Comparison of ENCODE assay signal across 1 cellular context in the genomic region with DNA sequence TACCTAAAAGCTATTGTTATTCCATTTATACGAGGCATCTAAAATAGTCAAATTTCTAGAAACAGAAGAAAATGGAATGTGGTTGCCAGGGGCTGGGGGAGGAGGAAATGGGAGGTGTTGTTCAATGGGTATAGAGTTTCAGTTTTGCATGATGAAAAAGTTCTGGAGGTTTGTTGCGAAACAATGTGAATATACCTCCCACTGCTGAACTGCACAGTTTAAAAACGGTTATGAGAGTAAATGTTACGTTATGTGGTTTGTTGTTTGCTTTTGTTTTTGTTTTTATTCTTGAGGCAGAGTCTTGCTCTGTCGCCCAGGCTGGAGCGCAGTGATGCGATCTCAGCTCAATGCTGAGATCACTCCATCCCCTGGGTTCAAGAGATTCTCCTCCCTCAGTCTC.
A peak's percentile ranks its signal among the peaks of the same experiment; 100 is the strongest.
TF ChIP-seq lines count a peak whose summit lies in the region.

No MANE protein-coding gene starts in this region.

TF ChIP-seq in IMR-90, 13 proteins besides CTCF, POLR2A, EP300 and RAD21:
- TF ChIP-seq FOS (IDR thresholded peaks at IDR 0.05; ENCODE audit: low read depth, low read length) (no peak), CEBPB (IDR thresholded peaks at IDR 0.05; ENCODE audit: low read depth, low read length) (peak; percentile 72)
